In the genomic region with DNA sequence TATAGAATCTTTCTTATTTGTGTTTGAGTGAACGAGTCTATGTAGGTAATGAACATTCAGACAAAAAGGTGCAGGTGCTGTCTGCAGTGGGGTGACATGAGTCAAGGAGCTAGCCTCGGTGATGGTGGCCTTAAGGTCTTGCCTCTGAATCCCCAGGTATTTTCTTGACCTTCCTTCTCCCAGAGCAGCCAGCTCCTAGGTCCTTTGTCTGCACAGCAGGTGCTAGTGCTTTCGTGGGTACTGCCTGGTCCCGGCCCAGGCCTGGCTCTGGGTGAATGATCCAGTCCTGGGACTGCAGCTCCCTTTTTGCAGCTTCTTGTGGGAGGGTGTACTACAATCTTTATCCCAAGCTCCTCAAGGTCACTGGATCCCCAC, we compare ENCODE assay signal across 13 cellular contexts. TPM values are rescaled to one million over a fixed set of nuclear protein-coding genes. Genes with fewer than 3 reads are reported as not detected.
A peak's percentile ranks its signal among the peaks of the same experiment; 100 is the strongest.
DNase-seq lines count a peak whose midpoint lies in the region; ATAC-seq and TF ChIP-seq lines count a peak whose summit lies in the region.
"Had no signal": no experiment of that assay in that cellular context is flagged by ENCODE, and none has a peak within 500 bp of the region (broad histone marks: within the 10 kb centered on the region; RNA-seq: fewer than 3 reads in every experiment).

No MANE protein-coding gene starts in this region.

- no peak overlapping the region for H3K4me3 Mint-ChIP-seq in T-helper 2 cell treated with Interferon-gamma antibody and Interleukin-4, amounts not matched to agents 5 μg/mL and 100 μg/mL, for 36 hours
- no peak overlapping the region for H3K4me3 Mint-ChIP-seq in activated T-helper 1 cell treated with anti-CD3 and anti-CD28 coated beads, Interleukin-12 subunit alpha, Interleukin-12 subunit beta, Interleukin-2, Interleukin-4 antibody, amounts not matched to agents 30 ng/mL and 10 ng/mL and 1 ng/mL, durations not matched to agents 14 hours and 24 hours and 36 hours

- no peak overlapping the region for H3K27ac Mint-ChIP-seq in T-helper 2 cell treated with Interferon-gamma antibody and Interleukin-4, amounts not matched to agents 5 μg/mL and 100 μg/mL, for 36 hours
- no peak overlapping the region for H3K27ac Mint-ChIP-seq in activated T-helper 1 cell treated with anti-CD3 and anti-CD28 coated beads, Interleukin-12 subunit alpha, Interleukin-12 subunit beta, Interleukin-2, Interleukin-4 antibody, amounts not matched to agents 30 ng/mL and 10 ng/mL and 1 ng/mL, durations not matched to agents 14 hours and 24 hours and 36 hours

- peak overlapping the region in 1 of 10 experiments; percentile 44; a peak in 1 of 20 replicates for H3K4me3 ChIP-seq in BLaER1 treated with 17β-estradiol and CSF1 and Interleukin-3, amounts not matched to agents 10 nM and 100 nM
- H3K4me3 ChIP-seq in OCI-LY3 (ENCODE audit: low read length) (0 out of 2 replicates have a peak overlapping the region, but pooled peaks have one; percentile 35), heart right ventricle (peak overlapping the region in 1 of 10 donors; percentile 25), neuronal stem cell (ENCODE audit: low read length in 2 of 2) (no peak overlapping the region)
- H3K4me3 ChIP-seq: pancreas had no signal

- peaks cover 42 to 98% (median 65%) of the 10 kb centered on the region in 10 experiments for H3K4me1 ChIP-seq in BLaER1 treated with 17β-estradiol and CSF1 and Interleukin-3, amounts not matched to agents 10 nM and 100 nM
- H3K4me1 ChIP-seq in OCI-LY3 (ENCODE audit: low read length) (peaks cover 31% of the 10 kb centered on the region), heart right ventricle (peaks cover 27 to 99% (median 81%) of the 10 kb centered on the region in 9 donors), neuronal stem cell (ENCODE audit: control insufficient read depth in 2 of 2, insufficient read depth in 1 of 2, low read depth in 1 of 2, low read length in 2 of 2) (peaks cover 18 to 25% of the 10 kb centered on the region in 2 donors)
- H3K4me1 ChIP-seq: pancreas had no signal

- no peak overlapping the region for H2BK15ac ChIP-seq in neuronal stem cell (ENCODE audit: low read length)

- no peak overlapping the region for H4K8ac ChIP-seq in neuronal stem cell (ENCODE audit: low read depth, low read length)

- H2BK120ac ChIP-seq in neuronal stem cell (ENCODE audit: low read depth, low read length) = no peak overlapping the region

- ATAC-seq in heart right ventricle (no peak), HG02970 (IDR thresholded peaks at IDR 0.05; ENCODE audit: low FRiP score, unreplicated experiment) (no peak)

- no peaks in the 10 kb centered on the region; a peak in 1 of 22 replicates for H3K36me3 ChIP-seq in BLaER1 treated with 17β-estradiol and CSF1 and Interleukin-3, amounts not matched to agents 10 nM and 100 nM
- no peaks in the 10 kb centered on the region for H3K36me3 ChIP-seq in OCI-LY3 (replicated peaks; ENCODE audit: low read depth, low read length)
- H3K36me3 ChIP-seq in heart right ventricle = peaks cover 0 to 33% (median 0%) of the 10 kb centered on the region in 9 donors
- H3K36me3 ChIP-seq in neuronal stem cell (replicated peaks in 1 of 2; ENCODE audit: control insufficient read depth in 2 of 2, insufficient read depth in 2 of 2, low read length in 2 of 2) = peaks cover 7 to 46% of the 10 kb centered on the region in 2 donors
- H3K36me3 ChIP-seq: pancreas had no signal

- intact Hi-C loops in heart right ventricle (cut with DNase I) = loop anchor here in 3 of 10 donors (5.0 kb wide), 3 partner anchors 40 to 55 kb away; no protein-coding TSS in a partner anchor
- intact Hi-C loops in activated T-helper 1 cell treated with anti-CD3 and anti-CD28 coated beads, Interleukin-12 subunit alpha, Interleukin-12 subunit beta, Interleukin-2, Interleukin-4 antibody, amounts not matched to agents 30 ng/mL and 10 ng/mL and 1 ng/mL, durations not matched to agents 14 hours and 24 hours and 36 hours (cut with micrococcal nuclease) = loop anchor here (1.0 to 10.0 kb wide), 4 partner anchors 15 to 329 kb away; partner anchors contain the start of gene ANGEL1

- H4K91ac ChIP-seq in neuronal stem cell (ENCODE audit: low read depth, low read length, poor library complexity) = no peak overlapping the region

- H3K4ac ChIP-seq in neuronal stem cell (ENCODE audit: low read length) = no peak overlapping the region

- H2BK12ac ChIP-seq in neuronal stem cell (ENCODE audit: low read length) = no peak overlapping the region

- H3K79me2 ChIP-seq in OCI-LY3 (ENCODE audit: low read length) = no peaks in the 10 kb centered on the region

- H2AFZ ChIP-seq in OCI-LY3 (ENCODE audit: low read depth, low read length) = peak overlapping the region; percentile 83; the same call in 1 of the 2 replicates
- H2AFZ ChIP-seq in neuronal stem cell (ENCODE audit: low read length) = no peak overlapping the region

- DNase-seq in heart right ventricle = no peak
- no peak for DNase-seq in neuronal stem cell (ENCODE audit: low spot score)
- DNase-seq in activated CD4-positive, alpha-beta T cell treated with anti-CD3 and anti-CD28 coated beads, Interleukin-2, amount 50 U/mL, for 48 hours = no peak
- DNase-seq in T-helper 2 cell treated with Interferon-gamma antibody and Interleukin-4, amounts not matched to agents 5 μg/mL and 100 μg/mL, for 36 hours (ENCODE audit: low spot score) = no peak
- DNase-seq in activated T-helper 1 cell treated with anti-CD3 and anti-CD28 coated beads, Interleukin-12 subunit alpha, Interleukin-12 subunit beta, Interleukin-2, Interleukin-4 antibody, amounts not matched to agents 30 ng/mL and 10 ng/mL and 1 ng/mL, durations not matched to agents 14 hours and 24 hours and 36 hours (ENCODE audit: low spot score) = no peak
- DNase-seq: HCEC 1CT, kidney glomerular epithelial cell had no signal

- no peaks in the 10 kb centered on the region for H3K9me3 Mint-ChIP-seq in T-helper 2 cell treated with Interferon-gamma antibody and Interleukin-4, amounts not matched to agents 5 μg/mL and 100 μg/mL, for 36 hours
- H3K9me3 Mint-ChIP-seq in activated T-helper 1 cell treated with anti-CD3 and anti-CD28 coated beads, Interleukin-12 subunit alpha, Interleukin-12 subunit beta, Interleukin-2, Interleukin-4 antibody, amounts not matched to agents 30 ng/mL and 10 ng/mL and 1 ng/mL, durations not matched to agents 14 hours and 24 hours and 36 hours = no peaks in the 10 kb centered on the region

- WGBS in heart right ventricle, 2 donors = 55 to 61% methylated on average over 4 of the region's 4 CpGs
- WGBS in neuronal stem cell (ENCODE audit: extremely low coverage in 2 of 2, insufficient read length in 2 of 2, insufficient replicate concordance in 1 of 2), 2 donors = no CpG with 5 or more reads among the region's 4 CpGs

- H3K9me3 ChIP-seq in BLaER1 treated with 17β-estradiol and CSF1 and Interleukin-3, amounts not matched to agents 10 nM and 100 nM (replicated peaks in 1 of 11) = no peaks in the 10 kb centered on the region
- no peaks in the 10 kb centered on the region for H3K9me3 ChIP-seq in OCI-LY3 (ENCODE audit: insufficient read depth, low read length)
- no peaks in the 10 kb centered on the region for H3K9me3 ChIP-seq in heart right ventricle
- H3K9me3 ChIP-seq in neuronal stem cell (replicated peaks in 1 of 2; ENCODE audit: control insufficient read depth in 2 of 2, insufficient read depth in 1 of 2, low read depth in 1 of 2, low read length in 2 of 2) = no peaks in the 10 kb centered on the region
- H3K9me3 ChIP-seq: pancreas had no signal

- peak overlapping the region; percentile 24 to 89 (median 70); a peak in 20 of 22 replicates for H3K27ac ChIP-seq in BLaER1 treated with 17β-estradiol and CSF1 and Interleukin-3, amounts not matched to agents 10 nM and 100 nM
- H3K27ac ChIP-seq in OCI-LY3 (ENCODE audit: low read length) (peak overlapping the region; percentile 37; the same call in 1 of the 2 replicates), heart right ventricle (peak overlapping the region; percentile 57 to 95 (median 82)), neuronal stem cell (replicated peaks; ENCODE audit: low read length) (no peak overlapping the region)

- peak overlapping the region; percentile 63 for H3K14ac ChIP-seq in neuronal stem cell (ENCODE audit: low read length)

- no peak overlapping the region for H2BK5ac ChIP-seq in neuronal stem cell (ENCODE audit: low read length)

- no peaks in the 10 kb centered on the region for H3K36me3 Mint-ChIP-seq in T-helper 2 cell treated with Interferon-gamma antibody and Interleukin-4, amounts not matched to agents 5 μg/mL and 100 μg/mL, for 36 hours (ENCODE audit: low read depth)
- H3K36me3 Mint-ChIP-seq in activated T-helper 1 cell treated with anti-CD3 and anti-CD28 coated beads, Interleukin-12 subunit alpha, Interleukin-12 subunit beta, Interleukin-2, Interleukin-4 antibody, amounts not matched to agents 30 ng/mL and 10 ng/mL and 1 ng/mL, durations not matched to agents 14 hours and 24 hours and 36 hours (ENCODE audit: low read depth) = no peaks in the 10 kb centered on the region

- peaks cover 21% of the 10 kb centered on the region for H3K27me3 Mint-ChIP-seq in T-helper 2 cell treated with Interferon-gamma antibody and Interleukin-4, amounts not matched to agents 5 μg/mL and 100 μg/mL, for 36 hours (ENCODE audit: low read depth)
- peaks cover 29% of the 10 kb centered on the region for H3K27me3 Mint-ChIP-seq in activated T-helper 1 cell treated with anti-CD3 and anti-CD28 coated beads, Interleukin-12 subunit alpha, Interleukin-12 subunit beta, Interleukin-2, Interleukin-4 antibody, amounts not matched to agents 30 ng/mL and 10 ng/mL and 1 ng/mL, durations not matched to agents 14 hours and 24 hours and 36 hours (ENCODE audit: insufficient read depth)

- H3K4me1 Mint-ChIP-seq in T-helper 2 cell treated with Interferon-gamma antibody and Interleukin-4, amounts not matched to agents 5 μg/mL and 100 μg/mL, for 36 hours (ENCODE audit: low read depth) = peaks cover 18% of the 10 kb centered on the region
- H3K4me1 Mint-ChIP-seq in activated T-helper 1 cell treated with anti-CD3 and anti-CD28 coated beads, Interleukin-12 subunit alpha, Interleukin-12 subunit beta, Interleukin-2, Interleukin-4 antibody, amounts not matched to agents 30 ng/mL and 10 ng/mL and 1 ng/mL, durations not matched to agents 14 hours and 24 hours and 36 hours (ENCODE audit: low read depth) = peaks cover 33% of the 10 kb centered on the region

- H3K4me2 ChIP-seq in BLaER1 treated with 17β-estradiol and CSF1 and Interleukin-3, amounts not matched to agents 10 nM and 100 nM = peak overlapping the region; percentile 74 to 98 (median 90)
- H3K4me2 ChIP-seq in OCI-LY3 (ENCODE audit: low read length) (peak overlapping the region; percentile 59), neuronal stem cell (ENCODE audit: insufficient read depth, low read length, poor library complexity, severe bottlenecking) (no peak overlapping the region)

- H3K23ac ChIP-seq in neuronal stem cell (ENCODE audit: low read depth, low read length, poor library complexity) = no peak overlapping the region

- peak overlapping the region; percentile 25 for H2AK5ac ChIP-seq in neuronal stem cell (ENCODE audit: low read depth, low read length)

- TF ChIP-seq CTCF in OCI-LY3 (IDR thresholded peaks at IDR 0.05; ENCODE audit: low read depth, low read length) (no peak), heart right ventricle (IDR thresholded peaks at IDR 0.05) (no peak)

- H3K18ac ChIP-seq in neuronal stem cell (ENCODE audit: low read length) = no peak overlapping the region

- no peaks in the 10 kb centered on the region for H3K79me1 ChIP-seq in neuronal stem cell (ENCODE audit: low read depth, low read length)

- H3K27me3 ChIP-seq in BLaER1 treated with 17β-estradiol and CSF1 and Interleukin-3, amounts not matched to agents 10 nM and 100 nM = peaks cover 0 to 17% (median 13%) of the 10 kb centered on the region in 11 experiments; a peak in 19 of 22 replicates
- H3K27me3 ChIP-seq in OCI-LY3 (ENCODE audit: low read depth, low read length) = no peaks in the 10 kb centered on the region; the same call in 1 of the 2 replicates
- peaks cover 0 to 3% (median 0%) of the 10 kb centered on the region in 7 donors for H3K27me3 ChIP-seq in heart right ventricle
- H3K27me3 ChIP-seq in neuronal stem cell (ENCODE audit: control insufficient read depth in 3 of 3, insufficient read depth in 3 of 3, low read depth in 1 of 3, low read length in 3 of 3) = peaks cover 0 to 3% (median 0%) of the 10 kb centered on the region in 3 experiments
- H3K27me3 ChIP-seq: pancreas had no signal

- no peaks in the 10 kb centered on the region for H4K20me1 ChIP-seq in BLaER1 treated with 17β-estradiol and CSF1 and Interleukin-3, amounts not matched to agents 10 nM and 100 nM
- H4K20me1 ChIP-seq in OCI-LY3 (ENCODE audit: insufficient read depth, low read length) = no peaks in the 10 kb centered on the region

- peak overlapping the region in 7 of 11 experiments; percentile 25 to 70 (median 57); a peak in 8 of 22 replicates for H3K9ac ChIP-seq in BLaER1 treated with 17β-estradiol and CSF1 and Interleukin-3, amounts not matched to agents 10 nM and 100 nM
- H3K9ac ChIP-seq in OCI-LY3 (ENCODE audit: low read length) = peak overlapping the region; percentile 27; the same call in 1 of the 2 replicates
- H3K9ac ChIP-seq in neuronal stem cell (ENCODE audit: low read depth, low read length, poor library complexity) = peak overlapping the region; percentile 27

RNA-seq across cellular contexts. Expression of gene VASH1, which starts 6.4 kb away (rescaled TPM):
- total RNA-seq in heart right ventricle = 10 to 100 TPM in 8 of 10 donors, 1 to 10 TPM in 2; 9.1 to 20.2 (median 12.9) TPM
- polyA plus RNA-seq in heart right ventricle = 10 to 100 TPM; 13.2 to 13.6 TPM
- 29.4 TPM for polyA plus RNA-seq in neuronal stem cell (2013, experiment 1 of 2)
- 30.2 TPM for polyA plus RNA-seq in neuronal stem cell (2013, experiment 2 of 2)
- total RNA-seq in activated T-helper 1 cell treated with anti-CD3 and anti-CD28 coated beads, Interleukin-12 subunit alpha, Interleukin-12 subunit beta, Interleukin-2, Interleukin-4 antibody, amounts not matched to agents 30 ng/mL and 10 ng/mL and 1 ng/mL, durations not matched to agents 14 hours and 24 hours and 36 hours = 6.1 and 7.1 TPM in 2 replicates

RNA-seq across cellular contexts. Expression of gene ANGEL1, which starts 45.0 kb away (rescaled TPM):
- total RNA-seq in heart right ventricle = 10 to 100 TPM in 8 of 10 donors, 1 to 10 TPM in 2; 9.2 to 17.1 (median 12.9) TPM
- polyA plus RNA-seq in heart right ventricle = 1 to 10 TPM; 5.5 to 9.9 TPM
- polyA plus RNA-seq in neuronal stem cell (2013, experiment 1 of 2) = 14.7 TPM
- 13.5 TPM for polyA plus RNA-seq in neuronal stem cell (2013, experiment 2 of 2)
- 14.1 and 14.8 TPM in 2 replicates for total RNA-seq in activated T-helper 1 cell treated with anti-CD3 and anti-CD28 coated beads, Interleukin-12 subunit alpha, Interleukin-12 subunit beta, Interleukin-2, Interleukin-4 antibody, amounts not matched to agents 30 ng/mL and 10 ng/mL and 1 ng/mL, durations not matched to agents 14 hours and 24 hours and 36 hours

RNA-seq across cellular contexts. Expression of gene LRRC74A, which starts 58.5 kb away (rescaled TPM):
- not detected for total RNA-seq in heart right ventricle
- polyA plus RNA-seq in heart right ventricle = not detected
- not detected for polyA plus RNA-seq in neuronal stem cell (2013, experiment 1 of 2)
- not detected for polyA plus RNA-seq in neuronal stem cell (2013, experiment 2 of 2)
- total RNA-seq in activated T-helper 1 cell treated with anti-CD3 and anti-CD28 coated beads, Interleukin-12 subunit alpha, Interleukin-12 subunit beta, Interleukin-2, Interleukin-4 antibody, amounts not matched to agents 30 ng/mL and 10 ng/mL and 1 ng/mL, durations not matched to agents 14 hours and 24 hours and 36 hours = not detected in 2 replicates
- total RNA-seq: pancreas, RPMI7951 had no signal
- polyA plus RNA-seq: adipose tissue had no signal
